30 cellular contexts compared by ENCODE assay signal in the genomic region with DNA sequence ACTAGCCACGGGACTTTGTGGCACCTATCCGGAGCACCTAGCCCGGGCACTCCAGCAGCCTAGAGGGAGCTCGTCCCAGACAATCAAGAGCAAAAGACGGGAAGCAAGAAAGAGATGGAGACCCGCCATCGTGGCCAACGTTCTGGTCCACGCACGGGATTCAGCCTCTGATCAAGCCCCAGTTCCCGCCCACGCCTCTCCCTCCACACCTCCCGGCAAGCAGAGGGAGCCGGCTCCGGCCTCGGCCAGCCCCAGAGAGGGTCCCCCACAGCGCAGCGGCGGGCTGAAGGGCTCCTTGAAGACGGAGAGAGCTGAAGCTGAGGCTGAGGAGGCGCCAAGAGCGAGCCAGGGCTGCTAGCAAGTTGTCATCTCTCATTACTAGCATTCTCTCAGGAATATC. TPM values are rescaled to one million over a fixed set of nuclear protein-coding genes. Genes with fewer than 3 reads are reported as not detected.
A peak's percentile ranks its signal among the peaks of the same experiment; 100 is the strongest.
DNase-seq lines count a peak whose midpoint lies in the region; ATAC-seq and TF ChIP-seq lines count a peak whose summit lies in the region.
"Had no signal": no experiment of that assay in that cellular context is flagged by ENCODE, and none has a peak within 500 bp of the region (broad histone marks: within the 10 kb centered on the region; RNA-seq: fewer than 3 reads in every experiment).

No MANE protein-coding gene starts in this region.

- TF ChIP-seq CTCF in GM23338 (conservative IDR thresholded peaks at IDR 0.05; ENCODE audit: low read depth in 2 of 2) (no peak), WTC11 (IDR thresholded peaks at IDR 0.05) (no peak), nephron progenitor cell (IDR thresholded peaks at IDR 0.05) (no peak), endodermal cell (conservative IDR thresholded peaks at IDR 0.05) (no peak)

- WGBS in neuronal stem cell (ENCODE audit: extremely low coverage in 2 of 2, insufficient read length in 2 of 2, insufficient replicate concordance in 1 of 2), 2 donors: no CpG with 5 or more reads among the region's 22 CpGs
- WGBS in endodermal cell (ENCODE audit: insufficient coverage in 1 of 2, insufficient read length in 1 of 2), 2 experiments: 96 to 97% methylated on average over 6 to 22 of the region's 22 CpGs

- CTCF ChIA-PET in WTC11 (lab: Charles Lee): no interaction called here

- H3K18ac ChIP-seq in neuronal stem cell (ENCODE audit: low read length): peak overlapping the region; percentile 51

- H3F3A ChIP-seq in GM23338 (replicated peaks; ENCODE audit: low read depth): no peaks in the 10 kb centered on the region

- H3K27me3 ChIP-seq in GM23338 (ENCODE audit: insufficient read depth) (no peaks in the 10 kb centered on the region), neuronal stem cell (ENCODE audit: control insufficient read depth in 3 of 3, insufficient read depth in 3 of 3, low read depth in 1 of 3, low read length in 3 of 3) (no peaks in the 10 kb centered on the region), endodermal cell (ENCODE audit: control insufficient read depth, insufficient read depth, low read length, poor library complexity, severe bottlenecking) (no peaks in the 10 kb centered on the region)
- H3K27me3 ChIP-seq: BE2C, BLaER1 had no signal

- H3K9me3 ChIP-seq in neuronal stem cell (replicated peaks in 1 of 2; ENCODE audit: control insufficient read depth in 2 of 2, insufficient read depth in 1 of 2, low read depth in 1 of 2, low read length in 2 of 2) (no peaks in the 10 kb centered on the region), endodermal cell (ENCODE audit: control insufficient read depth, low read length) (no peaks in the 10 kb centered on the region)
- H3K9me3 ChIP-seq: BE2C had no signal

- ATAC-seq in GM23338 (no peak), WTC11 (no peak), HG03460 (IDR thresholded peaks at IDR 0.05; ENCODE audit: unreplicated experiment) (no peak)
- ATAC-seq: GM12878 had no signal

- H2AFZ ChIP-seq in GM23338 (peak overlapping the region; percentile 91; the same call in 1 of the 2 replicates), neuronal stem cell (ENCODE audit: low read length) (no peak overlapping the region)

- H4K20me1 ChIP-seq in GM23338 (replicated peaks; ENCODE audit: insufficient read depth): no peaks in the 10 kb centered on the region
- H4K20me1 ChIP-seq: BLaER1 had no signal

- H3K27ac ChIP-seq in GM23338 (ENCODE audit: low read depth) (no peak overlapping the region), neuronal stem cell (replicated peaks; ENCODE audit: low read length) (no peak overlapping the region), endodermal cell (ENCODE audit: low read depth, low read length) (no peak overlapping the region)
- H3K27ac ChIP-seq: BLaER1 had no signal

- H3K9me3 Mint-ChIP-seq in GM23338 (peaks cover 7% of the 10 kb centered on the region; the same call in 1 of the 3 replicates), WTC11 (peaks cover 9% of the 10 kb centered on the region), nephron progenitor cell (peaks cover 8% of the 10 kb centered on the region), endodermal cell (peaks cover 8% of the 10 kb centered on the region)

- H3K4me3 Mint-ChIP-seq in GM23338: no peak overlapping the region
- no peak overlapping the region for H3K4me3 Mint-ChIP-seq in WTC11
- no peak overlapping the region for H3K4me3 Mint-ChIP-seq in nephron progenitor cell
- no peak overlapping the region for H3K4me3 Mint-ChIP-seq in endodermal cell
- H3K4me3 Mint-ChIP-seq: CD14-positive monocyte; CD4-positive, alpha-beta memory T cell; CD4-positive, CD25-positive, alpha-beta regulatory T cell; CD8-positive, alpha-beta memory T cell had no signal

- peaks cover 1% of the 10 kb centered on the region for H3K27me3 Mint-ChIP-seq in GM23338 (ENCODE audit: insufficient read depth, low read depth, poor library complexity)
- H3K27me3 Mint-ChIP-seq in WTC11 (ENCODE audit: low read depth): no peaks in the 10 kb centered on the region
- peaks cover 6% of the 10 kb centered on the region for H3K27me3 Mint-ChIP-seq in nephron progenitor cell (ENCODE audit: low read depth, poor library complexity)
- H3K27me3 Mint-ChIP-seq in endodermal cell (ENCODE audit: insufficient read depth): no peaks in the 10 kb centered on the region
- H3K27me3 Mint-ChIP-seq: CD8-positive, alpha-beta memory T cell had no signal

- no peaks in the 10 kb centered on the region for H3K9me2 ChIP-seq in GM23338 (ENCODE audit: insufficient read depth)

- H3K14ac ChIP-seq in neuronal stem cell (ENCODE audit: low read length): no peak overlapping the region

- H3K4ac ChIP-seq in neuronal stem cell (ENCODE audit: low read length): no peak overlapping the region

- H3K9ac ChIP-seq in neuronal stem cell (ENCODE audit: low read depth, low read length, poor library complexity): no peak overlapping the region
- no peak overlapping the region for H3K9ac ChIP-seq in endodermal cell (ENCODE audit: extremely low read depth, low read length, poor library complexity, severe bottlenecking)
- H3K9ac ChIP-seq: BLaER1 had no signal

- DNase-seq in GM23338 (ENCODE audit: low spot score) (no peak), WTC11 (ENCODE audit: low spot score) (peak; percentile 12), nephron progenitor cell (no peak), neuronal stem cell (ENCODE audit: low spot score) (no peak), inferior parietal cortex (ENCODE audit: extremely low spot score) (no peak), NCI-H2107 treated with DMSO at 0.1 percent for 48 hours (lab: John Stamatoyannopoulos, UW; ENCODE audit: unreplicated experiment) (no peak), endodermal cell (no peak)
- DNase-seq: 8988T; ACHN; BE2C; C1 segment of cervical spinal cord; CD4-positive, alpha-beta memory T cell; CD4-positive, CD25-positive, alpha-beta regulatory T cell; CD8-positive, alpha-beta memory T cell; COR-L47; DMS 273 treated with DMSO at 0.1 percent for 48 hours; DMS153; DMS53; DMS79; DND-41; EL; GDM1 had no signal

- H4K91ac ChIP-seq in neuronal stem cell (ENCODE audit: low read depth, low read length, poor library complexity): no peak overlapping the region

- no peaks in the 10 kb centered on the region for H3K79me2 ChIP-seq in GM23338 (replicated peaks; ENCODE audit: insufficient read depth)

- H3K23ac ChIP-seq in neuronal stem cell (ENCODE audit: low read depth, low read length, poor library complexity): no peak overlapping the region

- H2BK15ac ChIP-seq in neuronal stem cell (ENCODE audit: low read length): no peak overlapping the region

- H4K8ac ChIP-seq in neuronal stem cell (ENCODE audit: low read depth, low read length): no peak overlapping the region

- H2BK12ac ChIP-seq in neuronal stem cell (ENCODE audit: low read length): no peak overlapping the region

- H3K4me1 Mint-ChIP-seq in GM23338 (peaks cover 8% of the 10 kb centered on the region; the same call in 2 of the 3 replicates), WTC11 (0 out of 2 replicates have a peak, but pooled peaks cover 4% of the 10 kb centered on the region), nephron progenitor cell (peaks cover 26% of the 10 kb centered on the region), endodermal cell (peaks cover 19% of the 10 kb centered on the region)
- H3K4me1 Mint-ChIP-seq: CD14-positive monocyte; CD4-positive, alpha-beta memory T cell; CD4-positive, CD25-positive, alpha-beta regulatory T cell; CD8-positive, alpha-beta memory T cell had no signal

- no peak overlapping the region for H3K4me3 ChIP-seq in GM23338
- H3K4me3 ChIP-seq in neuronal stem cell (ENCODE audit: low read length in 2 of 2): no peak overlapping the region
- no peak overlapping the region for H3K4me3 ChIP-seq in endodermal cell (ENCODE audit: low read length)
- H3K4me3 ChIP-seq: BLaER1, GM12878 had no signal

- no peaks in the 10 kb centered on the region for H3K4me1 ChIP-seq in GM23338 (ENCODE audit: insufficient read depth)
- H3K4me1 ChIP-seq in neuronal stem cell (ENCODE audit: control insufficient read depth in 2 of 2, insufficient read depth in 1 of 2, low read depth in 1 of 2, low read length in 2 of 2): peaks cover 0 to 8% of the 10 kb centered on the region in 2 donors
- H3K4me1 ChIP-seq in endodermal cell (ENCODE audit: control insufficient read depth, insufficient read depth, low read length): peaks cover 10% of the 10 kb centered on the region
- H3K4me1 ChIP-seq: BE2C had no signal

- H3K4me2 ChIP-seq in GM23338: no peak overlapping the region
- H3K4me2 ChIP-seq in neuronal stem cell (ENCODE audit: insufficient read depth, low read length, poor library complexity, severe bottlenecking): no peak overlapping the region
- H3K4me2 ChIP-seq: BLaER1 had no signal

- H3K36me3 Mint-ChIP-seq in GM23338 (ENCODE audit: low read depth) (peaks cover 2% of the 10 kb centered on the region; the same call in 1 of the 3 replicates), WTC11 (no peaks in the 10 kb centered on the region; the same call in 1 of the 2 replicates), nephron progenitor cell (ENCODE audit: low read depth) (no peaks in the 10 kb centered on the region), endodermal cell (ENCODE audit: low read depth) (no peaks in the 10 kb centered on the region)
- H3K36me3 Mint-ChIP-seq: CD14-positive monocyte; CD4-positive, alpha-beta memory T cell; CD4-positive, CD25-positive, alpha-beta regulatory T cell; CD8-positive, alpha-beta memory T cell had no signal

- no peak overlapping the region for H2BK5ac ChIP-seq in neuronal stem cell (ENCODE audit: low read length)

- H3K79me1 ChIP-seq in neuronal stem cell (ENCODE audit: low read depth, low read length): no peaks in the 10 kb centered on the region

- POLR2A ChIA-PET in WTC11 (lab: Charles Lee): no interaction called here

- no peak overlapping the region for H2AK5ac ChIP-seq in neuronal stem cell (ENCODE audit: low read depth, low read length)

- H3K36me3 ChIP-seq in GM23338 (ENCODE audit: insufficient read depth) (no peaks in the 10 kb centered on the region), neuronal stem cell (replicated peaks in 1 of 2; ENCODE audit: control insufficient read depth in 2 of 2, insufficient read depth in 2 of 2, low read length in 2 of 2) (no peaks in the 10 kb centered on the region), endodermal cell (ENCODE audit: control insufficient read depth, insufficient read depth, low read length) (no peaks in the 10 kb centered on the region)
- H3K36me3 ChIP-seq: BE2C, BLaER1 had no signal

- H3K27ac Mint-ChIP-seq in GM23338 (no peak overlapping the region), WTC11 (no peak overlapping the region), nephron progenitor cell (peak overlapping the region; percentile 83), endodermal cell (no peak overlapping the region)
- H3K27ac Mint-ChIP-seq: CD4-positive, alpha-beta memory T cell; CD4-positive, CD25-positive, alpha-beta regulatory T cell; CD8-positive, alpha-beta memory T cell had no signal

- no peak overlapping the region for H2BK120ac ChIP-seq in neuronal stem cell (ENCODE audit: low read depth, low read length)

RNA-seq across cellular contexts. Expression of a gene that starts 1.0 kb away (rescaled TPM):
- total RNA-seq in GM23338 (2014; rRNA removed; shearing (Covaris generic)): not detected in 2 replicates
- not detected in 2 replicates for polyA plus RNA-seq in GM23338 (2016; fragmentation: Nextera tagmentation; extraction: Ambion mirVana)
- total RNA-seq in WTC11 (2021) (not detected in 3 replicates), endodermal cell (not detected)
- polyA plus RNA-seq in neuronal stem cell (2013, experiment 1 of 2): 0.01 TPM
- polyA plus RNA-seq in neuronal stem cell (2013, experiment 2 of 2): 0.10 TPM
- polyA plus RNA-seq in endodermal cell (2013, experiment 1 of 2): not detected
- polyA plus RNA-seq in endodermal cell (2013, experiment 2 of 2): not detected
- total RNA-seq: A673; CD4-positive, alpha-beta memory T cell; CD4-positive, CD25-positive, alpha-beta regulatory T cell; CD8-positive, alpha-beta memory T cell; Daoy; G401 had no signal
- polyA plus RNA-seq: AG04450; CD14-positive monocyte; CD4-positive, alpha-beta memory T cell; CD4-positive, CD25-positive, alpha-beta regulatory T cell; CD8-positive, alpha-beta memory T cell had no signal
